Comparison of ENCODE assay signal across 8 cellular contexts in genomic region chr22:27918351-27919221, GRCh38. TPM values are rescaled to one million over a fixed set of nuclear protein-coding genes. Genes with fewer than 3 reads are reported as not detected.
DNase-seq lines count a peak whose midpoint lies in the region; ATAC-seq, FAIRE-seq and TF ChIP-seq lines count a peak whose summit lies in the region.

No MANE protein-coding gene starts in this region.

- intact Hi-C loops in adrenal gland (cut with DNase I), result no loop called here

- FAIRE-seq in urothelium cell line (lab: Jason Lieb, UNC), result no peak

- H3K9me3 ChIP-seq in adrenal gland (replicated peaks in 1 of 3) (no peaks in the 10 kb centered on the region), right atrium auricular region (no peaks in the 10 kb centered on the region)

- 0 to 1% (median 0%) methylated on average over 21 to 60 of the region's 60 CpGs for WGBS in adrenal gland, 4 donors

- H3K36me3 ChIP-seq in adrenal gland (replicated peaks in 1 of 2), result no peaks in the 10 kb centered on the region
- H3K36me3 ChIP-seq in right atrium auricular region, result peaks cover 3% of the 10 kb centered on the region

- ATAC-seq in HG03521 (IDR thresholded peaks at IDR 0.05; ENCODE audit: unreplicated experiment), result peak; percentile 23

- DNase-seq in NCI-H82 (lab: John Stamatoyannopoulos, UW) (peak; percentile 56), NCI-H82 treated with DMSO at 0.1 percent for 48 hours (lab: John Stamatoyannopoulos, UW; ENCODE audit: unreplicated experiment) (no peak), T follicular helper cell (ENCODE audit: low read depth) (peak; percentile 20), adrenal gland (peak; percentile 48 to 71 (median 57)), right atrium auricular region (ENCODE audit: low spot score) (peak; percentile 59), renal cortical epithelial cell (ENCODE audit: low read depth) (peak; percentile 27), urothelium cell line (ENCODE audit: low spot score) (peak; percentile 89)

- TF ChIP-seq CTCF in adrenal gland (IDR thresholded peaks at IDR 0.05), result no peak
- TF ChIP-seq CTCF in right atrium auricular region (IDR thresholded peaks at IDR 0.05), result no peak

- H3K27me3 ChIP-seq in adrenal gland (no peaks in the 10 kb centered on the region), right atrium auricular region (no peaks in the 10 kb centered on the region)

- peak overlapping the region; percentile 28 to 94 (median 90) for H3K4me3 ChIP-seq in adrenal gland
- H3K4me3 ChIP-seq in right atrium auricular region, result peak overlapping the region; percentile 99

- peak in 1 of 2 donors; percentile 14 for TF ChIP-seq POLR2A in adrenal gland (IDR thresholded peaks at IDR 0.05)

- H3K4me1 ChIP-seq in adrenal gland (replicated peaks in 1 of 2) (peaks cover 15 to 65% of the 10 kb centered on the region in 2 donors), right atrium auricular region (peaks cover 0 to 62% of the 10 kb centered on the region in 2 donors)

- H3K27ac ChIP-seq in adrenal gland (peak overlapping the region; percentile 55 to 99 (median 85)), right atrium auricular region (peak overlapping the region; percentile 97 to 99)

RNA-seq across cellular contexts. Expression of gene PITPNB, which starts 0.5 kb away (rescaled TPM):
- 10 to 100 TPM; 16.8 to 68.0 (median 36.9) TPM for total RNA-seq in adrenal gland
- 10 to 100 TPM; 22.9 to 69.0 (median 24.3) TPM for polyA plus RNA-seq in adrenal gland
- total RNA-seq in right atrium auricular region, result 10 to 100 TPM; 26.3 to 43.0 TPM
- total RNA-seq in renal cortical epithelial cell, result 26.9 and 66.4 TPM in 2 replicates
